Comparison of ENCODE assay signal across 9 cellular contexts in genomic region chr6:156175971-156176421, GRCh38.
DNase-seq lines count a peak whose midpoint lies in the region; ATAC-seq and TF ChIP-seq lines count a peak whose summit lies in the region.
"Had no signal": no experiment of that assay in that cellular context is flagged by ENCODE, and none has a peak within 500 bp of the region (broad histone marks: within the 10 kb centered on the region; RNA-seq: fewer than 3 reads in every experiment).

No MANE protein-coding gene starts in this region.

- TF ChIP-seq CTCF in nephron progenitor cell (IDR thresholded peaks at IDR 0.05): no peak

- H3K27me3 Mint-ChIP-seq in nephron progenitor cell (ENCODE audit: low read depth, poor library complexity): peaks cover 22% of the 10 kb centered on the region

- no peak overlapping the region for H3K4me3 Mint-ChIP-seq in nephron progenitor cell

- DNase-seq in DMS53 treated with DMSO at 0.1 percent for 48 hours (lab: John Stamatoyannopoulos, UW; ENCODE audit: unreplicated experiment) (peak; percentile 39), NCI-H2171 (lab: John Stamatoyannopoulos, UW) (peak; percentile 19), ecto neural progenitor cell (ENCODE audit: low spot score) (peak; percentile 60), nephron progenitor cell (peak; percentile 9), NCI-H1694 treated with DMSO at 0.1 percent for 48 hours (lab: John Stamatoyannopoulos, UW) (no peak)
- no peak for DNase-seq in activated effector memory CD4-positive, alpha-beta T cell treated with Interleukin-2 at 50 U/mL for 16 hours
- DNase-seq: hippocampal formation had no signal

- no peak for ATAC-seq in HG02870 (IDR thresholded peaks at IDR 0.05; ENCODE audit: unreplicated experiment)
- ATAC-seq in HG02852 (IDR thresholded peaks at IDR 0.05; ENCODE audit: unreplicated experiment): no peak

- H3K4me1 Mint-ChIP-seq in nephron progenitor cell: no peaks in the 10 kb centered on the region

- H3K9me3 Mint-ChIP-seq in nephron progenitor cell: peaks cover 4% of the 10 kb centered on the region

- no peaks in the 10 kb centered on the region for H3K36me3 Mint-ChIP-seq in nephron progenitor cell (ENCODE audit: low read depth)

- no peak overlapping the region for H3K27ac Mint-ChIP-seq in nephron progenitor cell

Comparison
In these comparisons a context has a peak if more than half of its experiments do, and no peak if none do; other contexts are left out.
1. DNase-seq: peak in DMS53 treated with DMSO at 0.1 percent for 48 hours (single experiment), NCI-H2171 (single experiment), ecto neural progenitor cell (single experiment) and nephron progenitor cell (single experiment); none in activated effector memory CD4-positive, alpha-beta T cell treated with Interleukin-2 at 50 U/mL for 16 hours (single experiment) and NCI-H1694 treated with DMSO at 0.1 percent for 48 hours (single experiment).